In the genomic region with DNA sequence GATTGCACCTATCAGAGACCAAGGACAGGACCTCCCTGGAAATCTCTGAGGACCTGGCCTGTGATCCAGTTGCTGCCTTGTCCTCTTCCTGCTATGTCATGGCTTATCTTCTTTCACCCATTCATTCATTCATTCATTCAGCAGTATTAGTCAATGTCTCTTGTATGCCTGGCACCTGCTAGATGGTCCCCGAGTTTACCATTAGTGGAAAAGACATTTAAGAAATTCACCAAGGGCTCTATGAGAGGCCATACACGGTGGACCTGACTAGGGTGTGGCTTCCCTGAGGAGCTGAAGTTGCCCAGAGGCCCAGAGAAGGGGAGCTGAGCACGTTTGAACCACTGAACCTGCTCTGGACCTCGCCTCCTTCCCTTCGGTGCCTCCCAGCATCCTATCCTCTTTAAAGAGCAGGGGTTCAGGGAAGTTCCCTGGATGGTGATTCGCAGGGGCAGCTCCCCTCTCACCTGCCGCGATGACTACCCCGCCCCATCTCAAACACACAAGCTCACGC, we compare ENCODE assay signal across 1 cellular context.
A peak's percentile ranks its signal among the peaks of the same experiment; 100 is the strongest.
TF ChIP-seq lines count a peak whose summit lies in the region.

No MANE protein-coding gene starts in this region.

TF ChIP-seq in H1, 55 proteins besides CTCF, POLR2A, EP300 and RAD21:
- TF ChIP-seq KDM4A (IDR thresholded peaks at IDR 0.05; ENCODE audit: low read depth, low read length, severe bottlenecking) = peak; percentile 31
- no peak for TF ChIP-seq SIRT6 (IDR thresholded peaks at IDR 0.05; ENCODE audit: low read length)
